Comparison of ENCODE assay signal across 23 cellular contexts in genomic region chr9:107423540-107423939, GRCh38.
"Had no signal": no experiment of that assay in that cellular context is flagged by ENCODE, and none has a peak within 500 bp of the region (broad histone marks: within the 10 kb centered on the region; RNA-seq: fewer than 3 reads in every experiment).

No MANE protein-coding gene starts in this region.

- DNase-seq: effector CD4-positive, alpha-beta T cell; endodermal cell; erythroblast; foreskin keratinocyte; kidney; left cardiac atrium; left ventricle myocardium inferior; lower lobe of right lung; mesenchymal stem cell; midbrain; nucleus accumbens; ovary; right cardiac atrium; small intestine; stimulated activated CD4-positive, alpha-beta T cell treated with anti-CD3 and anti-CD28 coated beads, Interleukin-2, amount 100 ng/mL, for 48 hours; stimulated activated naive CD4-positive, alpha-beta T cell treated with Interleukin-2 at 50 U/mL for 16 hours; testis; upper lobe of right lung had no signal

- H2AFZ ChIP-seq: neural progenitor cell had no signal

- H3K4me3 ChIP-seq: coronary artery, left ventricle myocardium inferior, lower lobe of right lung, neural progenitor cell, ovary, testis, tibial nerve, upper lobe of right lung had no signal

- FAIRE-seq: endothelial cell of umbilical vein, kidney, small intestine had no signal

- H3K9ac ChIP-seq: neural progenitor cell had no signal

- H3K27me3 ChIP-seq: foreskin keratinocyte, neural progenitor cell, ovary, testis, tibial nerve, upper lobe of right lung had no signal

- H3K36me3 ChIP-seq: left ventricle myocardium inferior, lower lobe of right lung, neural progenitor cell, ovary, tibial nerve, upper lobe of right lung had no signal

- H3K4me2 ChIP-seq: neural progenitor cell had no signal

- H3K27ac ChIP-seq: coronary artery, foreskin keratinocyte, left ventricle myocardium inferior, lower lobe of right lung, neural progenitor cell, ovary, testis, tibial nerve, upper lobe of right lung had no signal

- H3K4me1 ChIP-seq: foreskin keratinocyte, testis had no signal

- H3K9me3 ChIP-seq: left ventricle myocardium inferior, lower lobe of right lung, ovary, testis, tibial nerve, upper lobe of right lung had no signal

- ATAC-seq: left cardiac atrium; natural killer cell treated with Interleukin-12 subunit alpha and Interleukin-12 subunit beta and Interleukin-15 and Interleukin-18, amount 100 ng/mL, for 72 hours; right cardiac atrium; upper lobe of right lung had no signal
